ENCODE assay signal across 8 cellular contexts in genomic region chr19:10858204-10858828, GRCh38. TPM values are rescaled to one million over a fixed set of nuclear protein-coding genes. Genes with fewer than 3 reads are reported as not detected.
DNase-seq lines count a peak whose midpoint lies in the region; ATAC-seq and TF ChIP-seq lines count a peak whose summit lies in the region.

No MANE protein-coding gene starts in this region.

- no peak overlapping the region for H4K5ac ChIP-seq in mesendoderm (ENCODE audit: low read length)

- H3K27me3 ChIP-seq in mesendoderm (ENCODE audit: insufficient read depth, low read length, poor library complexity) (no peaks in the 10 kb centered on the region), aorta (ENCODE audit: control insufficient read depth in 1 of 2, insufficient read depth in 2 of 2, low read length in 1 of 2) (no peaks in the 10 kb centered on the region)

- no TSS peak for BruUV-seq in Calu3 (replicated peaks; lab: Mats Ljungman, UMichigan)

- ATAC-seq in activated naive CD8-positive, alpha-beta T cell treated with anti-CD3 and anti-CD28 coated beads, Interleukin-2, amount 50 U/mL, for 24 hours = no peak
- ATAC-seq in aorta (ENCODE audit: low FRiP score) (no peak), HG03571 (IDR thresholded peaks at IDR 0.05; ENCODE audit: unreplicated experiment) (no peak)

- TF ChIP-seq EP300 in Ishikawa (IDR thresholded peaks at IDR 0.05; ENCODE audit: borderline replicate concordance) = no peak

- no peak overlapping the region for H2BK120ac ChIP-seq in mesendoderm (ENCODE audit: low read depth, low read length)

- H3K18ac ChIP-seq in mesendoderm (ENCODE audit: low read length) = no peak overlapping the region

- H3K9me3 ChIP-seq in aorta (ENCODE audit: control insufficient read depth, low read length) = no peaks in the 10 kb centered on the region

- no peaks in the 10 kb centered on the region for H3K9me3 Mint-ChIP-seq in Calu3 (ENCODE audit: low read depth, unreplicated experiment)
- H3K9me3 Mint-ChIP-seq in activated naive CD8-positive, alpha-beta T cell treated with anti-CD3 and anti-CD28 coated beads, Interleukin-2, amount 50 U/mL, for 24 hours = no peaks in the 10 kb centered on the region

- H3K36me3 ChIP-seq in mesendoderm (ENCODE audit: control insufficient read depth, insufficient read depth, low read length) (no peaks in the 10 kb centered on the region), aorta (ENCODE audit: control insufficient read depth in 1 of 2, insufficient read depth in 2 of 2, low read length in 1 of 2) (no peaks in the 10 kb centered on the region)

- H2AK5ac ChIP-seq in mesendoderm (ENCODE audit: low read length) = no peak overlapping the region

- no peak overlapping the region for H4K8ac ChIP-seq in mesendoderm (ENCODE audit: low read depth, low read length)

- TF ChIP-seq RAD21 in Ishikawa (IDR thresholded peaks at IDR 0.05; ENCODE audit: low read depth) = peak; percentile 36; the same call in 1 of the 2 replicates

- H3K27me3 Mint-ChIP-seq in Calu3 (ENCODE audit: unreplicated experiment) = no peaks in the 10 kb centered on the region
- H3K27me3 Mint-ChIP-seq in activated naive CD8-positive, alpha-beta T cell treated with anti-CD3 and anti-CD28 coated beads, Interleukin-2, amount 50 U/mL, for 24 hours = no peaks in the 10 kb centered on the region

- H3K36me3 Mint-ChIP-seq in Calu3 (ENCODE audit: insufficient read depth, unreplicated experiment) = no peaks in the 10 kb centered on the region
- no peaks in the 10 kb centered on the region for H3K36me3 Mint-ChIP-seq in activated naive CD8-positive, alpha-beta T cell treated with anti-CD3 and anti-CD28 coated beads, Interleukin-2, amount 50 U/mL, for 24 hours (ENCODE audit: low read depth)

- intact Hi-C loops in Calu3 (cut with micrococcal nuclease; ENCODE audit: unreplicated experiment) = no loop called here
- intact Hi-C loops in aorta (cut with DNase I) = no loop called here

- no peak overlapping the region for H3K27ac ChIP-seq in mesendoderm (ENCODE audit: low read depth, low read length)
- no peak overlapping the region for H3K27ac ChIP-seq in aorta (ENCODE audit: low read depth in 1 of 2, low read length in 2 of 2)

- H3K4me1 Mint-ChIP-seq in Calu3 (ENCODE audit: low read depth, unreplicated experiment) = peaks cover 9% of the 10 kb centered on the region
- H3K4me1 Mint-ChIP-seq in activated naive CD8-positive, alpha-beta T cell treated with anti-CD3 and anti-CD28 coated beads, Interleukin-2, amount 50 U/mL, for 24 hours = peaks cover 3% of the 10 kb centered on the region

- H3K4me3 ChIP-seq in mesendoderm (ENCODE audit: low read length) (no peak overlapping the region), aorta (ENCODE audit: low read length in 2 of 2) (no peak overlapping the region)

- H3K79me2 ChIP-seq in mesendoderm (ENCODE audit: control insufficient read depth, insufficient read depth, low read length) = no peaks in the 10 kb centered on the region

- H3K23ac ChIP-seq in mesendoderm (ENCODE audit: low read length) = no peak overlapping the region

- DNase-seq in Calu3 = no peak
- peak; percentile 65 for DNase-seq in activated naive CD8-positive, alpha-beta T cell treated with anti-CD3 and anti-CD28 coated beads, Interleukin-2, amount 50 U/mL, for 24 hours
- DNase-seq in mesendoderm = peak; percentile 60
- DNase-seq in GF-D8 (lab: John Stamatoyannopoulos, UW) = no peak
- no peak for DNase-seq in aorta
- DNase-seq in mucosa of gallbladder (ENCODE audit: low spot score) = no peak

- CTCF ChIA-PET in Calu3 (lab: Charles Lee) = interaction anchor here (0.7 to 1.0 kb wide), 5 partner anchors 23 to 156 kb away, joined by 3 to 16 read pairs (median 6); partner anchors contain the start of genes DNM2 and TMED1

- no peaks in the 10 kb centered on the region for H3K79me1 ChIP-seq in mesendoderm (ENCODE audit: low read length)

- H3K4me2 ChIP-seq in mesendoderm (ENCODE audit: low read length) = no peak overlapping the region

- no peak overlapping the region for H3K56ac ChIP-seq in mesendoderm (ENCODE audit: low read length)

- no CpG with 5 or more reads among the region's 4 CpGs for WGBS in mesendoderm (ENCODE audit: extremely low coverage, insufficient coverage, low lambda C conversion rate)
- whole genome bisulfite sequencing in aorta, 2 donors = 32% methylated on average over 4 of the region's 4 CpGs

- peak; percentile 62 for TF ChIP-seq CTCF in Calu3 (IDR thresholded peaks at IDR 0.05; ENCODE audit: unreplicated experiment)

- no peak overlapping the region for H3K9ac ChIP-seq in mesendoderm (ENCODE audit: low read length)

- H3K4ac ChIP-seq in mesendoderm (ENCODE audit: low read depth, low read length) = no peak overlapping the region

- H2BK15ac ChIP-seq in mesendoderm (replicated peaks; ENCODE audit: low read depth) = no peak overlapping the region

- H3K27ac Mint-ChIP-seq in Calu3 (ENCODE audit: unreplicated experiment) = no peak overlapping the region
- H3K27ac Mint-ChIP-seq in activated naive CD8-positive, alpha-beta T cell treated with anti-CD3 and anti-CD28 coated beads, Interleukin-2, amount 50 U/mL, for 24 hours = peak overlapping the region; percentile 11

- H3K4me3 Mint-ChIP-seq in Calu3 (ENCODE audit: low read depth, unreplicated experiment) = no peak overlapping the region
- no peak overlapping the region for H3K4me3 Mint-ChIP-seq in activated naive CD8-positive, alpha-beta T cell treated with anti-CD3 and anti-CD28 coated beads, Interleukin-2, amount 50 U/mL, for 24 hours

- H2BK5ac ChIP-seq in mesendoderm (ENCODE audit: low read length) = no peak overlapping the region

- H3K4me1 ChIP-seq in mesendoderm (ENCODE audit: control insufficient read depth, low read depth, low read length) = no peaks in the 10 kb centered on the region
- H3K4me1 ChIP-seq in aorta (ENCODE audit: control insufficient read depth in 1 of 2, insufficient read depth in 2 of 2, low read length in 2 of 2) = no peaks in the 10 kb centered on the region

TF ChIP-seq in Ishikawa, 13 proteins besides CTCF, POLR2A, EP300 and RAD21:
- TF ChIP-seq FOXM1 (IDR thresholded peaks at IDR 0.05; ENCODE audit: borderline replicate concordance, low read depth) (no peak), ZBTB7A (IDR thresholded peaks at IDR 0.05; ENCODE audit: low read depth) (peak; percentile 78; the same call in 1 of the 2 replicates)

RNA-seq across cellular contexts. Expression of gene C19orf38, which starts 10.1 kb away (rescaled TPM):
- total RNA-seq in Calu3 (2022) = 0.51 TPM in 1 of 2 replicates, not detected in the other
- not detected for polyA plus RNA-seq in mesendoderm (2013, experiment 1 of 2)
- 0.03 TPM for polyA plus RNA-seq in mesendoderm (2013, experiment 2 of 2)
- 1 to 10 TPM; 1.5 to 2.0 TPM for total RNA-seq in aorta
- polyA plus RNA-seq in aorta = 1 to 10 TPM in 1 of 2 donors, under 1 TPM in 1; 0.90 to 1.6 TPM
- 0.78 TPM for total RNA-seq in mucosa of gallbladder

RNA-seq across cellular contexts. Expression of gene CARM1, which starts 13.0 kb away (rescaled TPM):
- total RNA-seq in Calu3 (2022) = 29.1 and 32.8 TPM in 2 replicates
- 107 TPM for polyA plus RNA-seq in mesendoderm (2013, experiment 1 of 2)
- polyA plus RNA-seq in mesendoderm (2013, experiment 2 of 2) = 114 TPM
- 10 to 100 TPM; 27.9 to 41.4 TPM for total RNA-seq in aorta
- polyA plus RNA-seq in aorta = 10 to 100 TPM; 11.5 to 23.9 TPM
- total RNA-seq in mucosa of gallbladder = 33.5 TPM

RNA-seq across cellular contexts. Expression of gene TMED1, which starts 22.3 kb away (rescaled TPM):
- total RNA-seq in Calu3 (2022) (20.7 and 22.6 TPM in 2 replicates), aorta (10 to 100 TPM; 14.4 to 17.9 TPM), mucosa of gallbladder (30.2 TPM)
- polyA plus RNA-seq in mesendoderm (2013, experiment 1 of 2) = 20.4 TPM
- 20.1 TPM for polyA plus RNA-seq in mesendoderm (2013, experiment 2 of 2)
- 10 to 100 TPM; 29.2 to 34.4 TPM for polyA plus RNA-seq in aorta

Comparison
In these comparisons a context has a peak if more than half of its experiments do, and no peak if none do; other contexts are left out.
1. DNase-seq: peak in activated naive CD8-positive, alpha-beta T cell treated with anti-CD3 and anti-CD28 coated beads, Interleukin-2, amount 50 U/mL, for 24 hours (single experiment) and mesendoderm (single experiment); none in Calu3 (single experiment), GF-D8 (single experiment), aorta (0 of 2) and mucosa of gallbladder (single experiment).